8 cellular contexts compared by ENCODE assay signal in genomic region chr5:100904259-100904822, GRCh38. TPM values are rescaled to one million over a fixed set of nuclear protein-coding genes. Genes with fewer than 3 reads are reported as not detected.
DNase-seq lines count a peak whose midpoint lies in the region; ATAC-seq and TF ChIP-seq lines count a peak whose summit lies in the region.

No MANE protein-coding gene starts in this region.

- no peak for TF ChIP-seq CTCF in ascending aorta (IDR thresholded peaks at IDR 0.05)
- TF ChIP-seq CTCF in tibial nerve (IDR thresholded peaks at IDR 0.05): no peak

- H3K27me3 Mint-ChIP-seq in memory B cell: no peaks in the 10 kb centered on the region

- TF ChIP-seq POLR2A in tibial nerve (IDR thresholded peaks at IDR 0.05): no peak

- H3K27ac ChIP-seq in ascending aorta (no peak overlapping the region), tibial nerve (peak overlapping the region in 3 of 4 donors; percentile 39 to 80 (median 46))

- no peaks in the 10 kb centered on the region for H3K4me1 ChIP-seq in ascending aorta
- peaks cover 0 to 27% (median 1%) of the 10 kb centered on the region in 4 donors for H3K4me1 ChIP-seq in tibial nerve

- peak in 1 of 2 donors; percentile 31 for TF ChIP-seq EP300 in tibial nerve (IDR thresholded peaks at IDR 0.05)

- in situ Hi-C loops in ACHN (cut with HindIII; ENCODE audit: low pct_ligation_motif_present, low pct_unique_long_range_greater_than_20kb, low sequenced_read_pairs): no loop called here

- H3K4me3 ChIP-seq in ascending aorta (peak overlapping the region; percentile 37 to 62), tibial nerve (peak overlapping the region; percentile 27 to 63 (median 42))

- H3K27me3 ChIP-seq in ascending aorta: no peaks in the 10 kb centered on the region
- peaks cover 0 to 5% of the 10 kb centered on the region in 2 donors for H3K27me3 ChIP-seq in tibial nerve

- peaks cover 35% of the 10 kb centered on the region for H3K4me1 Mint-ChIP-seq in memory B cell

- peak; percentile 87 for DNase-seq in RPMI8226
- DNase-seq in ascending aorta (ENCODE audit: low spot score in 2 of 2): peak in 1 of 2 donors; percentile 62
- peak; percentile 21 to 28 for DNase-seq in memory B cell (ENCODE audit: low spot score in 2 of 2)
- DNase-seq in tibial nerve (ENCODE audit: low spot score in 2 of 2): no peak
- no peak for DNase-seq in ACHN
- no peak for DNase-seq in NCI-H1092 treated with DMSO at 0.1 percent for 48 hours (lab: John Stamatoyannopoulos, UW)

- intact Hi-C loops in ascending aorta (cut with DNase I): no loop called here

- H3K9me3 Mint-ChIP-seq in memory B cell: no peaks in the 10 kb centered on the region

- no peaks in the 10 kb centered on the region for H3K36me3 ChIP-seq in ascending aorta
- H3K36me3 ChIP-seq in tibial nerve: no peaks in the 10 kb centered on the region

- peak overlapping the region; percentile 99 for H3K27ac Mint-ChIP-seq in memory B cell

- peak overlapping the region; percentile 91 for H3K4me3 Mint-ChIP-seq in memory B cell

- no peaks in the 10 kb centered on the region for H3K9me3 ChIP-seq in ascending aorta
- H3K9me3 ChIP-seq in tibial nerve: no peaks in the 10 kb centered on the region

- no peaks in the 10 kb centered on the region for H3K36me3 Mint-ChIP-seq in memory B cell

- WGBS in tibial nerve, 2 donors: 15 to 18% methylated on average over 22 of the region's 22 CpGs

- ATAC-seq in GM18517 (IDR thresholded peaks at IDR 0.05; ENCODE audit: unreplicated experiment) (peak; percentile 23), HG02798 (IDR thresholded peaks at IDR 0.05; ENCODE audit: poor library complexity, unreplicated experiment) (peak; percentile 24), memory B cell (ENCODE audit: low read depth) (peak; percentile 6)

RNA-seq across cellular contexts. Expression of gene ST8SIA4, which starts 1.3 kb away (rescaled TPM):
- total RNA-seq in ascending aorta: 15.6 TPM
- 1 to 10 TPM; 1.8 to 5.7 (median 3.5) TPM for total RNA-seq in tibial nerve

Comparison
In these comparisons a context has a peak if more than half of its experiments do, and no peak if none do; other contexts are left out.
1. DNase-seq: peak in RPMI8226 (single experiment) and memory B cell (2 of 2); none in tibial nerve (0 of 2), ACHN (single experiment) and NCI-H1092 treated with DMSO at 0.1 percent for 48 hours (single experiment).
2. H3K27ac ChIP-seq: peak in tibial nerve (3 of 4); none in ascending aorta (0 of 2).
3. Peak in every context shown above with its lines, with median percentiles within 50 percentile points of each other: ATAC-seq.